In the genomic region with DNA sequence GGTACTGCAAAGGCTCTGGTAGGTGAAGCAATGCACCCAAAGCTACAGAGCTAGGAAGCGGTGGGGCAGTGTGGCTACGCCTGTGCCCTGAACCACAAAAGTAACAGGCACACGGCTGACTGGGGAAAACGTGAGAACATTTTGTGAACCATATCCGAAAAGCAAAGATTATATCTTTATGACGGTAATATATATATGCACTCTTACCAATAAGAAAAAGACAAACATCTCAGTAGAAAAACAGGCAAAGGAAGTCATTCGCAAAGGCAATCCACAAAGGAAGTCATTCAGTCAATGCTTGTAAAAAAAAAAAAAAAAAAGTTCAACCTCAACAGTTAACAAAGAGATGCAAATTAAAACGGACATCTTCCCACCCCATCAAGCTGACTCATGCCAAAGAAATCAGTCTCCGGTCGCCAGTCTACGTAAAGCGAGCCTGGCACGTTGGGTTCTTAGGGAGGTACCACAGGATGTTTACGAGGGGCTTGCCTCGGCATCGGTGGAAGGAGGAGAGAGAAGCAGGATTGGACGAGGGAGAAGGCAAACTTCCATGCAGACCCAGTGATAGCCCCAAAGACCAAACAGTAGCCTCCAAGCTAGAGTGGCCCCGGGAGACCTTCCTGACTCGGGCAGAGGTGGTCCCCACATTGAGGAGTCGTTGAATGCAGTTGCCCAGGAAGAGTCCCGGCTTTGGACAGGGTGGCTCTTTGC, we compare ENCODE assay signal across 8 cellular contexts. TPM values are rescaled to one million over a fixed set of nuclear protein-coding genes. Genes with fewer than 3 reads are reported as not detected.
DNase-seq lines count a peak whose midpoint lies in the region; ATAC-seq and TF ChIP-seq lines count a peak whose summit lies in the region.

No MANE protein-coding gene starts in this region.

- ATAC-seq in left lobe of liver (peak; percentile 43), GM21717 (IDR thresholded peaks at IDR 0.05; ENCODE audit: unreplicated experiment) (no peak)

- peaks cover 35% of the 10 kb centered on the region for H3K4me1 Mint-ChIP-seq in activated naive CD4-positive, alpha-beta T cell treated with anti-CD3 and anti-CD28 coated beads for 36 hours (ENCODE audit: low read depth)

- H3K27me3 Mint-ChIP-seq in activated naive CD4-positive, alpha-beta T cell treated with anti-CD3 and anti-CD28 coated beads for 36 hours (ENCODE audit: low read depth) = no peaks in the 10 kb centered on the region

- H3K9me3 Mint-ChIP-seq in activated naive CD4-positive, alpha-beta T cell treated with anti-CD3 and anti-CD28 coated beads for 36 hours = no peaks in the 10 kb centered on the region

- H3K27ac ChIP-seq in Peyer's patch = peak overlapping the region; percentile 75 to 86 (median 80)

- DNase-seq in GM20000 (ENCODE audit: low spot score) (peak; percentile 45), Peyer's patch (peak in 2 of 3 donors; percentile 73 to 91), left lobe of liver (ENCODE audit: low spot score) (no peak), NCI-H2227 treated with DMSO at 0.1 percent for 48 hours (lab: John Stamatoyannopoulos, UW) (no peak), NCI-H1092 (lab: John Stamatoyannopoulos, UW) (no peak)
- peak; percentile 88 for DNase-seq in activated naive CD4-positive, alpha-beta T cell treated with anti-CD3 and anti-CD28 coated beads for 36 hours
- DNase-seq in stimulated activated CD8-positive, alpha-beta memory T cell treated with anti-CD3 and anti-CD28 coated beads, Interleukin-4, amount 100 ng/mL, for 1 hour (ENCODE audit: low read depth in 2 of 2, low spot score in 1 of 2) = peak; percentile 43 to 58

- H3K36me3 ChIP-seq in Peyer's patch = no peaks in the 10 kb centered on the region

- H3K9me3 ChIP-seq in Peyer's patch = no peaks in the 10 kb centered on the region

- H3K4me3 ChIP-seq in Peyer's patch = peak overlapping the region in 2 of 4 donors; percentile 0 to 8

- H3K4me1 ChIP-seq in Peyer's patch = peaks cover 0 to 10% (median 1%) of the 10 kb centered on the region in 4 donors

- peak in 1 of 2 donors; percentile 28 for TF ChIP-seq POLR2A in Peyer's patch (IDR thresholded peaks at IDR 0.05)

- H3K36me3 Mint-ChIP-seq in activated naive CD4-positive, alpha-beta T cell treated with anti-CD3 and anti-CD28 coated beads for 36 hours (ENCODE audit: low read depth) = no peaks in the 10 kb centered on the region

- CTCF ChIA-PET in activated naive CD4-positive, alpha-beta T cell treated with anti-CD3 and anti-CD28 coated beads for 36 hours (lab: Charles Lee) = interaction anchor here (0.7 to 2.2 kb wide), 4 partner anchors 8 to 87 kb away, joined by 3 to 13 read pairs (median 5); no protein-coding TSS in a partner anchor

- H3K27ac Mint-ChIP-seq in activated naive CD4-positive, alpha-beta T cell treated with anti-CD3 and anti-CD28 coated beads for 36 hours = peak overlapping the region; percentile 94

- TF ChIP-seq CTCF in GM20000 (IDR thresholded peaks at IDR 0.05; ENCODE audit: extremely low read depth, missing control alignments) = no peak
- no peak for TF ChIP-seq CTCF in Peyer's patch (IDR thresholded peaks at IDR 0.05)

- intact Hi-C loops in activated naive CD4-positive, alpha-beta T cell treated with anti-CD3 and anti-CD28 coated beads for 36 hours (cut with micrococcal nuclease) = loop anchor here (1.0 kb wide), 5 partner anchors 9 to 154 kb away; no protein-coding TSS in a partner anchor

- H3K4me3 Mint-ChIP-seq in activated naive CD4-positive, alpha-beta T cell treated with anti-CD3 and anti-CD28 coated beads for 36 hours = peak overlapping the region; percentile 73

- H3K27me3 ChIP-seq in Peyer's patch = no peaks in the 10 kb centered on the region

RNA-seq across cellular contexts. Expression of a gene that starts 39.4 kb away (rescaled TPM):
- total RNA-seq in Peyer's patch (100 to 1,000 TPM in 1 of 4 donors, 10 to 100 TPM in 3; 87.6 to 137 (median 91.9) TPM), left lobe of liver (60.8 TPM)
- total RNA-seq in activated naive CD4-positive, alpha-beta T cell treated with anti-CD3 and anti-CD28 coated beads for 36 hours = 100 to 1,000 TPM; 280 to 294 TPM

Comparison
In these comparisons a context has a peak if more than half of its experiments do, and no peak if none do; other contexts are left out.
1. DNase-seq: peak in GM20000 (single experiment), Peyer's patch (2 of 3), activated naive CD4-positive, alpha-beta T cell treated with anti-CD3 and anti-CD28 coated beads for 36 hours (single experiment) and stimulated activated CD8-positive, alpha-beta memory T cell treated with anti-CD3 and anti-CD28 coated beads, Interleukin-4, amount 100 ng/mL, for 1 hour (2 of 2); none in left lobe of liver (single experiment), NCI-H2227 treated with DMSO at 0.1 percent for 48 hours (single experiment) and NCI-H1092 (single experiment).